ENCODE assay signal across 1 cellular context in genomic region chr12:857611-858010, GRCh38.
TF ChIP-seq lines count a peak whose summit lies in the region.

No MANE protein-coding gene starts in this region.

TF ChIP-seq in HepG2, 621 proteins besides CTCF, POLR2A, EP300 and RAD21:
- TF ChIP-seq IRF9 (CRISPR knock-in tag; IDR thresholded peaks at IDR 0.05; ENCODE audit: borderline replicate concordance) = no peak
- TF ChIP-seq ZHX1 (CRISPR knock-in tag; IDR thresholded peaks at IDR 0.05; ENCODE audit: low read depth) = no peak
- TF ChIP-seq ZBTB4 (CRISPR knock-in tag; IDR thresholded peaks at IDR 0.05; ENCODE audit: borderline replicate concordance) = no peak
- no peak for TF ChIP-seq ZFP62 (CRISPR knock-in tag; IDR thresholded peaks at IDR 0.05)
- no peak for TF ChIP-seq ZNF782 (CRISPR knock-in tag; IDR thresholded peaks at IDR 0.05; ENCODE audit: borderline replicate concordance)
- TF ChIP-seq ZBTB38 (CRISPR knock-in tag; IDR thresholded peaks at IDR 0.05) = no peak
- no peak for TF ChIP-seq ZNF501 (CRISPR knock-in tag; IDR thresholded peaks at IDR 0.05)
- TF ChIP-seq KLF15 (CRISPR knock-in tag; IDR thresholded peaks at IDR 0.05; ENCODE audit: borderline replicate concordance) = no peak
- no peak for TF ChIP-seq ZNF569 (CRISPR knock-in tag; IDR thresholded peaks at IDR 0.05; ENCODE audit: borderline replicate concordance)
- TF ChIP-seq NFE2 (CRISPR knock-in tag; IDR thresholded peaks at IDR 0.05) = no peak
- TF ChIP-seq BCL3 (CRISPR knock-in tag; IDR thresholded peaks at IDR 0.05) = no peak
- no peak for TF ChIP-seq ZNF720 (CRISPR knock-in tag; IDR thresholded peaks at IDR 0.05)
- no peak for TF ChIP-seq BRCA1 (CRISPR knock-in tag; IDR thresholded peaks at IDR 0.05)
- no peak for TF ChIP-seq TAF1 (CRISPR knock-in tag; IDR thresholded peaks at IDR 0.05)
- TF ChIP-seq SMC3 (IDR thresholded peaks at IDR 0.05; ENCODE audit: low read length) = no peak
- TF ChIP-seq CSRNP2 (CRISPR knock-in tag; conservative IDR thresholded peaks at IDR 0.05; ENCODE audit: low read depth) = no peak
- no peak for TF ChIP-seq ZNF232 (CRISPR knock-in tag; IDR thresholded peaks at IDR 0.05; ENCODE audit: borderline replicate concordance)
- TF ChIP-seq AGO1 (IDR thresholded peaks at IDR 0.05; ENCODE audit: low read depth, low read length, poor library complexity, severe bottlenecking) = no peak
- no peak for TF ChIP-seq ZNF788 (CRISPR knock-in tag; IDR thresholded peaks at IDR 0.05; ENCODE audit: borderline replicate concordance)
